Comparison of ENCODE assay signal across 9 cellular contexts in the genomic region with DNA sequence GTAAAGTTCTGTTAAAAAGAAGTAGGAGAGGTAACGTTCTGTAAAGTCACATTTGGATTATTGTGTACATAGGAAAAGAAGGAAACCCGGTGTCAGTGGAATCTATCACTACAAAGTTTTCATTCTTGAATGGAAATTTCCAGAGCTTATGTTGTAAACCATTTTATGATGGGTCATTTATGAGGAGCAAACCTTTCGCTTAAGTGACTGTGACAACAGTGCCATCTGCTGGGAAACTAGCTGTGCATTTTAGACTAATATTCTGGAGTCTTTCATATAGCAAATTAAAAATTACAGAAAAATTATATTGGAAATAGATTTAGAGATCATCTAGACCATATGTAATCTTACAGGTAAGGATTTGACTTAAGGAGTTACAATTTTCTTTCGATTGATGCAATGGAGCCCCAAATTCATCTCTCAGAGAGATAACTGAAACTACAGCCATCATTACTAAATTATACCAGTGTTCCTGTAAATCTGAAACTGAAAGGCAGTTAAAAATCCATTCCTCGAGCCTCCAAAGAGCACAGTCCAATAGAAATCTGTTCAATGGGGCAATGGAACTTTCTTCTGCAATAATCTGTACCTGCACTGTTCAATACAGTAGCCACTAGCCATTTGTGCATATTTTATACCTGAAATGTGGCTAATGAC. TPM values are rescaled to one million over a fixed set of nuclear protein-coding genes. Genes with fewer than 3 reads are reported as not detected.
A peak's percentile ranks its signal among the peaks of the same experiment; 100 is the strongest.
DNase-seq lines count a peak whose midpoint lies in the region; ATAC-seq and FAIRE-seq lines count a peak whose summit lies in the region.
"Had no signal": no experiment of that assay in that cellular context is flagged by ENCODE, and none has a peak within 500 bp of the region (broad histone marks: within the 10 kb centered on the region; RNA-seq: fewer than 3 reads in every experiment).

No MANE protein-coding gene starts in this region.

- H3K36me3 ChIP-seq in CD4-positive, CD25-positive, alpha-beta regulatory T cell (ENCODE audit: control insufficient read depth, insufficient read depth, low read length), result no peaks in the 10 kb centered on the region
- H3K36me3 ChIP-seq: neutrophil had no signal

- H3K4me1 Mint-ChIP-seq in CD4-positive, CD25-positive, alpha-beta regulatory T cell, result peaks cover 0 to 8% (median 1%) of the 10 kb centered on the region in 4 donors

- H3K9me3 ChIP-seq in CD4-positive, CD25-positive, alpha-beta regulatory T cell (ENCODE audit: control insufficient read depth in 2 of 2, low read length in 2 of 2), result no peaks in the 10 kb centered on the region
- H3K9me3 ChIP-seq: neutrophil had no signal

- no peaks in the 10 kb centered on the region for H3K36me3 Mint-ChIP-seq in CD4-positive, CD25-positive, alpha-beta regulatory T cell

- FAIRE-seq in GM19239 (lab: Jason Lieb, UNC), result peak; percentile 87

- no peaks in the 10 kb centered on the region for H3K4me1 ChIP-seq in CD4-positive, CD25-positive, alpha-beta regulatory T cell (ENCODE audit: control insufficient read depth, insufficient read depth, low read length, poor library complexity, severe bottlenecking)

- no peaks in the 10 kb centered on the region for H3K27me3 Mint-ChIP-seq in CD4-positive, CD25-positive, alpha-beta regulatory T cell

- DNase-seq in CD4-positive, CD25-positive, alpha-beta regulatory T cell, result peak; percentile 15 to 67 (median 43)
- peak; percentile 4 for DNase-seq in GM19239 (ENCODE audit: insufficient read length, low spot score)
- peak; percentile 24 for DNase-seq in NCI-H226
- peak; percentile 41 to 42 for DNase-seq in activated CD4-positive, alpha-beta T cell treated with anti-CD3 and anti-CD28 coated beads, Interleukin-2, amount 50 U/mL, for 4 hours
- DNase-seq in fibroblast of the conjunctiva (ENCODE audit: low read depth), result peak; percentile 47
- peak; percentile 51 for DNase-seq in pons (ENCODE audit: low spot score)

- H3K9me3 Mint-ChIP-seq in CD4-positive, CD25-positive, alpha-beta regulatory T cell, result no peaks in the 10 kb centered on the region

- no peaks in the 10 kb centered on the region for H3K27me3 ChIP-seq in CD4-positive, CD25-positive, alpha-beta regulatory T cell (ENCODE audit: control insufficient read depth, insufficient read depth, low read length)
- H3K27me3 ChIP-seq: neutrophil had no signal

- H3K27ac ChIP-seq in CD4-positive, CD25-positive, alpha-beta regulatory T cell (ENCODE audit: insufficient read depth, low read length, poor library complexity, severe bottlenecking), result no peak overlapping the region
- H3K27ac ChIP-seq: neutrophil had no signal

- H3K4me3 ChIP-seq in CD4-positive, CD25-positive, alpha-beta regulatory T cell (ENCODE audit: low read depth, low read length), result no peak overlapping the region

- no peak for ATAC-seq in CD4-positive, CD25-positive, alpha-beta regulatory T cell (ENCODE audit: low read depth in 2 of 2)
- ATAC-seq in HG02870 (IDR thresholded peaks at IDR 0.05; ENCODE audit: unreplicated experiment) (no peak), GM21528 (IDR thresholded peaks at IDR 0.05; ENCODE audit: low FRiP score, unreplicated experiment) (no peak)

- H3K27ac Mint-ChIP-seq in CD4-positive, CD25-positive, alpha-beta regulatory T cell, result no peak overlapping the region

- H3K4me3 Mint-ChIP-seq in CD4-positive, CD25-positive, alpha-beta regulatory T cell, result no peak overlapping the region

RNA-seq across cellular contexts. Expression of a gene that starts 26.9 kb away (rescaled TPM):
- not detected for total RNA-seq in CD4-positive, CD25-positive, alpha-beta regulatory T cell
- under 1 TPM in 2 of 4 donors, not detected in 2; 0.29 to 0.32 TPM for polyA plus RNA-seq in CD4-positive, CD25-positive, alpha-beta regulatory T cell
